ENCODE assay signal across 20 cellular contexts in genomic region chr9:112856200-112856599, GRCh38. TPM values are rescaled to one million over a fixed set of nuclear protein-coding genes. Genes with fewer than 3 reads are reported as not detected.
DNase-seq lines count a peak whose midpoint lies in the region; ATAC-seq and FAIRE-seq lines count a peak whose summit lies in the region.
"Had no signal": no experiment of that assay in that cellular context is flagged by ENCODE, and none has a peak within 500 bp of the region (broad histone marks: within the 10 kb centered on the region; RNA-seq: fewer than 3 reads in every experiment).

No MANE protein-coding gene starts in this region.

- DNase-seq in stimulated activated naive CD8-positive, alpha-beta T cell treated with anti-CD3 and anti-CD28 coated beads, Interleukin-15, amount 100 ng/mL, for 72 hours = no peak
- no peak for DNase-seq in stimulated activated naive CD8-positive, alpha-beta T cell treated with anti-CD3 and anti-CD28 coated beads, Interleukin-15, Interleukin-2, amounts not matched to agents 100 U/mL and 50 U/mL, for 24 hours
- no peak for DNase-seq in stimulated activated effector memory CD8-positive, alpha-beta T cell treated with anti-CD3 and anti-CD28 coated beads, Interleukin-12 subunit alpha, Interleukin-12 subunit beta, amount 100 ng/mL, for 72 hours (ENCODE audit: low spot score in 2 of 2)
- DNase-seq in activated CD4-positive, alpha-beta T cell treated with anti-CD3 and anti-CD28 coated beads for 48 hours = no peak
- DNase-seq in HPDE6-E6E7 (ENCODE audit: extremely low spot score) (no peak), frontal cortex (ENCODE audit: low spot score in 2 of 2) (no peak)
- DNase-seq: 8988T; Calu3; CD8-positive, alpha-beta T cell; DMS53; DND-41; EL; H9 had no signal

- H3K27me3 Mint-ChIP-seq in stimulated activated naive CD8-positive, alpha-beta T cell treated with anti-CD3 and anti-CD28 coated beads, Interleukin-15, amount 100 ng/mL, for 72 hours = no peaks in the 10 kb centered on the region

- H3K4me1 Mint-ChIP-seq in stimulated activated naive CD8-positive, alpha-beta T cell treated with anti-CD3 and anti-CD28 coated beads, Interleukin-15, amount 100 ng/mL, for 72 hours = no peaks in the 10 kb centered on the region
- H3K4me1 Mint-ChIP-seq in stimulated activated effector memory CD8-positive, alpha-beta T cell treated with anti-CD3 and anti-CD28 coated beads, Interleukin-12 subunit alpha, Interleukin-12 subunit beta, amount 100 ng/mL, for 72 hours = peaks cover 26% of the 10 kb centered on the region

- peak; percentile 83 for ATAC-seq in stimulated activated naive CD8-positive, alpha-beta T cell treated with anti-CD3 and anti-CD28 coated beads, Interleukin-15, amount 100 ng/mL, for 72 hours
- no peak for ATAC-seq in stimulated activated naive CD8-positive, alpha-beta T cell treated with anti-CD3 and anti-CD28 coated beads, Interleukin-15, Interleukin-2, amounts not matched to agents 100 U/mL and 50 U/mL, for 24 hours
- ATAC-seq in esophagus mucosa = peak; percentile 7
- no peak for ATAC-seq in stimulated activated effector memory CD8-positive, alpha-beta T cell treated with anti-CD3 and anti-CD28 coated beads, Interleukin-12 subunit alpha, Interleukin-12 subunit beta, amount 100 ng/mL, for 72 hours
- ATAC-seq: CD8-positive, alpha-beta T cell; GM12878 had no signal

- no peak overlapping the region for H3K27ac Mint-ChIP-seq in stimulated activated naive CD8-positive, alpha-beta T cell treated with anti-CD3 and anti-CD28 coated beads, Interleukin-15, amount 100 ng/mL, for 72 hours
- peak overlapping the region; percentile 79 for H3K27ac Mint-ChIP-seq in stimulated activated effector memory CD8-positive, alpha-beta T cell treated with anti-CD3 and anti-CD28 coated beads, Interleukin-12 subunit alpha, Interleukin-12 subunit beta, amount 100 ng/mL, for 72 hours
- H3K27ac Mint-ChIP-seq: CD8-positive, alpha-beta T cell had no signal

- no peaks in the 10 kb centered on the region for H3K9me3 Mint-ChIP-seq in stimulated activated naive CD8-positive, alpha-beta T cell treated with anti-CD3 and anti-CD28 coated beads, Interleukin-15, amount 100 ng/mL, for 72 hours
- H3K9me3 Mint-ChIP-seq in stimulated activated effector memory CD8-positive, alpha-beta T cell treated with anti-CD3 and anti-CD28 coated beads, Interleukin-12 subunit alpha, Interleukin-12 subunit beta, amount 100 ng/mL, for 72 hours = no peaks in the 10 kb centered on the region
- H3K9me3 Mint-ChIP-seq: CD8-positive, alpha-beta T cell; H9 had no signal

- no peak overlapping the region for H3K4me3 Mint-ChIP-seq in stimulated activated naive CD8-positive, alpha-beta T cell treated with anti-CD3 and anti-CD28 coated beads, Interleukin-15, amount 100 ng/mL, for 72 hours
- no peak overlapping the region for H3K4me3 Mint-ChIP-seq in stimulated activated effector memory CD8-positive, alpha-beta T cell treated with anti-CD3 and anti-CD28 coated beads, Interleukin-12 subunit alpha, Interleukin-12 subunit beta, amount 100 ng/mL, for 72 hours
- H3K4me3 Mint-ChIP-seq: CD8-positive, alpha-beta T cell; H9 had no signal

- peaks cover 9% of the 10 kb centered on the region for H3K36me3 Mint-ChIP-seq in stimulated activated effector memory CD8-positive, alpha-beta T cell treated with anti-CD3 and anti-CD28 coated beads, Interleukin-12 subunit alpha, Interleukin-12 subunit beta, amount 100 ng/mL, for 72 hours

- no peak for FAIRE-seq in frontal cortex (lab: Jason Lieb, UNC)
- FAIRE-seq: GM12878, GM19239, H1 had no signal

RNA-seq across cellular contexts. Expression of gene SLC46A2, which starts 34.5 kb away (rescaled TPM):
- total RNA-seq in esophagus mucosa (0.44 TPM), frontal cortex (not detected)
- total RNA-seq: A673; Calu3; CD8-positive, alpha-beta T cell; G401; GM12878; H1; H9; HT1080 had no signal

Comparison
In these comparisons a context has a peak if more than half of its experiments do, and no peak if none do; other contexts are left out.
1. ATAC-seq: peak in stimulated activated naive CD8-positive, alpha-beta T cell treated with anti-CD3 and anti-CD28 coated beads, Interleukin-15, amount 100 ng/mL, for 72 hours (single experiment) and esophagus mucosa (single experiment); none in stimulated activated naive CD8-positive, alpha-beta T cell treated with anti-CD3 and anti-CD28 coated beads, Interleukin-15, Interleukin-2, amounts not matched to agents 100 U/mL and 50 U/mL, for 24 hours (single experiment) and stimulated activated effector memory CD8-positive, alpha-beta T cell treated with anti-CD3 and anti-CD28 coated beads, Interleukin-12 subunit alpha, Interleukin-12 subunit beta, amount 100 ng/mL, for 72 hours (single experiment).